In genomic region chr11:84437129-84438123, GRCh38 we compare ENCODE assay signal across 8 cellular contexts.
DNase-seq lines count a peak whose midpoint lies in the region; ATAC-seq and TF ChIP-seq lines count a peak whose summit lies in the region.

No MANE protein-coding gene starts in this region.

- H3K4me2 ChIP-seq in GM23338, result peak overlapping the region; percentile 81

- H3K27me3 ChIP-seq in GM23338 (ENCODE audit: insufficient read depth), result no peaks in the 10 kb centered on the region
- no peaks in the 10 kb centered on the region for H3K27me3 ChIP-seq in dorsolateral prefrontal cortex

- H3K4me3 Mint-ChIP-seq in GM23338, result peak overlapping the region; percentile 77

- H3K79me2 ChIP-seq in GM23338 (replicated peaks; ENCODE audit: insufficient read depth), result no peaks in the 10 kb centered on the region

- H3K27ac Mint-ChIP-seq in GM23338, result no peak overlapping the region

- H3K9me3 Mint-ChIP-seq in GM23338, result peaks cover 3% of the 10 kb centered on the region; the same call in 2 of the 3 replicates

- no peaks in the 10 kb centered on the region for H4K20me1 ChIP-seq in GM23338 (replicated peaks; ENCODE audit: insufficient read depth)

- no peaks in the 10 kb centered on the region for H3K36me3 ChIP-seq in GM23338 (ENCODE audit: insufficient read depth)

- peak overlapping the region; percentile 93 for H2AFZ ChIP-seq in GM23338

- intact Hi-C loops in dorsolateral prefrontal cortex (cut with DNase I), result no loop called here

- H3K27me3 Mint-ChIP-seq in GM23338 (ENCODE audit: insufficient read depth, low read depth, poor library complexity), result peaks cover 8% of the 10 kb centered on the region

- peaks cover 25% of the 10 kb centered on the region for H3K4me1 ChIP-seq in GM23338 (ENCODE audit: insufficient read depth)

- TF ChIP-seq CTCF in GM13977 (IDR thresholded peaks at IDR 0.05; ENCODE audit: extremely low read depth, insufficient read depth, missing control alignments), result no peak
- no peak for TF ChIP-seq CTCF in GM23338 (conservative IDR thresholded peaks at IDR 0.05; ENCODE audit: low read depth in 2 of 2)
- TF ChIP-seq CTCF in dorsolateral prefrontal cortex (IDR thresholded peaks at IDR 0.05 in 54 of 56, conservative IDR thresholded peaks at IDR 0.05 in 2 of 56; ENCODE audit: low read depth in 1 of 56, partially characterized antibody in 56 of 56), result no peak

- peak overlapping the region; percentile 83 for H3K27ac ChIP-seq in GM23338 (ENCODE audit: low read depth)
- peak overlapping the region in 34 of 59 donors; percentile 1 to 78 (median 48) for H3K27ac ChIP-seq in dorsolateral prefrontal cortex

- H3K4me1 Mint-ChIP-seq in GM23338, result peaks cover 29% of the 10 kb centered on the region

- DNase-seq in GM13977 (ENCODE audit: low spot score) (peak; percentile 11), GM23338 (ENCODE audit: low spot score) (peak; percentile 95), NCI-H146 (lab: John Stamatoyannopoulos, UW) (peak; percentile 84), dorsolateral prefrontal cortex (peak; percentile 30 to 69 (median 62)), nucleus accumbens (lab: John Stamatoyannopoulos, UW) (peak in 37 of 56 donors; percentile 1 to 65 (median 19)), GOT3 (lab: John Stamatoyannopoulos, UW) (no peak), NCI-H2029 (lab: John Stamatoyannopoulos, UW) (no peak)
- DNase-seq in stimulated activated CD4-positive, alpha-beta T cell treated with anti-CD3 and anti-CD28 coated beads, Interleukin-4, amount 100 ng/mL, for 1 hour, result no peak

- H3K4me3 ChIP-seq in GM23338 (peak overlapping the region; percentile 51), dorsolateral prefrontal cortex (peak overlapping the region; percentile 27 to 69 (median 53))

- no peaks in the 10 kb centered on the region for H3K36me3 Mint-ChIP-seq in GM23338 (ENCODE audit: low read depth)

- H3F3A ChIP-seq in GM23338 (replicated peaks; ENCODE audit: low read depth), result no peaks in the 10 kb centered on the region

- in situ Hi-C loops in GM13977 (cut with MboI; ENCODE audit: low pct_unique_long_range_greater_than_20kb, low sequenced_read_pairs, unreplicated experiment), result no loop called here

- peak; percentile 94 for ATAC-seq in GM23338

- no peaks in the 10 kb centered on the region for H3K9me2 ChIP-seq in GM23338 (ENCODE audit: insufficient read depth)

TF ChIP-seq in GM23338, 12 proteins besides CTCF, POLR2A, EP300 and RAD21:
- TF ChIP-seq, protein P1, sequence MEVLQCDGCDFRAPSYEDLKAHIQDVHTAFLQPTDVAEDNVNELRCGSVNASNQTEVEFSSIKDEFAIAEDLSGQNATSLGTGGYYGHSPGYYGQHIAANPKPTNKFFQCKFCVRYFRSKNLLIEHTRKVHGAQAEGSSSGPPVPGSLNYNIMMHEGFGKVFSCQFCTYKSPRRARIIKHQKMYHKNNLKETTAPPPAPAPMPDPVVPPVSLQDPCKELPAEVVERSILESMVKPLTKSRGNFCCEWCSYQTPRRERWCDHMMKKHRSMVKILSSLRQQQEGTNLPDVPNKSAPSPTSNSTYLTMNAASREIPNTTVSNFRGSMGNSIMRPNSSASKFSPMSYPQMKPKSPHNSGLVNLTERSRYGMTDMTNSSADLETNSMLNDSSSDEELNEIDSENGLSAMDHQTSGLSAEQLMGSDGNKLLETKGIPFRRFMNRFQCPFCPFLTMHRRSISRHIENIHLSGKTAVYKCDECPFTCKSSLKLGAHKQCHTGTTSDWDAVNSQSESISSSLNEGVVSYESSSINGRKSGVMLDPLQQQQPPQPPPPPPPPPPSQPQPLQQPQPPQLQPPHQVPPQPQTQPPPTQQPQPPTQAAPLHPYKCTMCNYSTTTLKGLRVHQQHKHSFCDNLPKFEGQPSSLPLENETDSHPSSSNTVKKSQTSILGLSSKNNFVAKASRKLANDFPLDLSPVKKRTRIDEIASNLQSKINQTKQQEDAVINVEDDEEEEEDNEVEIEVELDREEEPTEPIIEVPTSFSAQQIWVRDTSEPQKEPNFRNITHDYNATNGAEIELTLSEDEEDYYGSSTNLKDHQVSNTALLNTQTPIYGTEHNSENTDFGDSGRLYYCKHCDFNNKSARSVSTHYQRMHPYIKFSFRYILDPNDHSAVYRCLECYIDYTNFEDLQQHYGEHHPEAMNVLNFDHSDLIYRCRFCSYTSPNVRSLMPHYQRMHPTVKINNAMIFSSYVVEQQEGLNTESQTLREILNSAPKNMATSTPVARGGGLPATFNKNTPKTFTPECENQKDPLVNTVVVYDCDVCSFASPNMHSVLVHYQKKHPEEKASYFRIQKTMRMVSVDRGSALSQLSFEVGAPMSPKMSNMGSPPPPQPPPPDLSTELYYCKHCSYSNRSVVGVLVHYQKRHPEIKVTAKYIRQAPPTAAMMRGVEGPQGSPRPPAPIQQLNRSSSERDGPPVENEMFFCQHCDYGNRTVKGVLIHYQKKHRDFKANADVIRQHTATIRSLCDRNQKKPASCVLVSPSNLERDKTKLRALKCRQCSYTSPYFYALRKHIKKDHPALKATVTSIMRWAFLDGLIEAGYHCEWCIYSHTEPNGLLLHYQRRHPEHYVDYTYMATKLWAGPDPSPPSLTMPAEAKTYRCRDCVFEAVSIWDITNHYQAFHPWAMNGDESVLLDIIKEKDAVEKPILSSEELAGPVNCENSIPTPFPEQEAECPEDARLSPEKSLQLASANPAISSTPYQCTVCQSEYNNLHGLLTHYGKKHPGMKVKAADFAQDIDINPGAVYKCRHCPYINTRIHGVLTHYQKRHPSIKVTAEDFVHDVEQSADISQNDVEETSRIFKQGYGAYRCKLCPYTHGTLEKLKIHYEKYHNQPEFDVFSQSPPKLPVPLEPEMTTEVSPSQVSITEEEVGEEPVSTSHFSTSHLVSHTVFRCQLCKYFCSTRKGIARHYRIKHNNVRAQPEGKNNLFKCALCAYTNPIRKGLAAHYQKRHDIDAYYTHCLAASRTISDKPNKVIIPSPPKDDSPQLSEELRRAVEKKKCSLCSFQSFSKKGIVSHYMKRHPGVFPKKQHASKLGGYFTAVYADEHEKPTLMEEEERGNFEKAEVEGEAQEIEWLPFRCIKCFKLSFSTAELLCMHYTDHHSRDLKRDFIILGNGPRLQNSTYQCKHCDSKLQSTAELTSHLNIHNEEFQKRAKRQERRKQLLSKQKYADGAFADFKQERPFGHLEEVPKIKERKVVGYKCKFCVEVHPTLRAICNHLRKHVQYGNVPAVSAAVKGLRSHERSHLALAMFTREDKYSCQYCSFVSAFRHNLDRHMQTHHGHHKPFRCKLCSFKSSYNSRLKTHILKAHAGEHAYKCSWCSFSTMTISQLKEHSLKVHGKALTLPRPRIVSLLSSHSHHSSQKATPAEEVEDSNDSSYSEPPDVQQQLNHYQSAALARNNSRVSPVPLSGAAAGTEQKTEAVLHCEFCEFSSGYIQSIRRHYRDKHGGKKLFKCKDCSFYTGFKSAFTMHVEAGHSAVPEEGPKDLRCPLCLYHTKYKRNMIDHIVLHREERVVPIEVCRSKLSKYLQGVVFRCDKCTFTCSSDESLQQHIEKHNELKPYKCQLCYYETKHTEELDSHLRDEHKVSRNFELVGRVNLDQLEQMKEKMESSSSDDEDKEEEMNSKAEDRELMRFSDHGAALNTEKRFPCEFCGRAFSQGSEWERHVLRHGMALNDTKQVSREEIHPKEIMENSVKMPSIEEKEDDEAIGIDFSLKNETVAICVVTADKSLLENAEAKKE (CRISPR knock-in tag; IDR thresholded peaks at IDR 0.05), result 0 out of 2 replicates have a peak, but pooled peaks have one; percentile 47
- no peak for TF ChIP-seq ETS1 (IDR thresholded peaks at IDR 0.05)

Comparison
In these comparisons a context has a peak if more than half of its experiments do, and no peak if none do; other contexts are left out.
1. DNase-seq: peak in GM13977 (single experiment), GM23338 (single experiment), NCI-H146 (single experiment), dorsolateral prefrontal cortex (10 of 10) and nucleus accumbens (37 of 56); none in GOT3 (single experiment), stimulated activated CD4-positive, alpha-beta T cell treated with anti-CD3 and anti-CD28 coated beads, Interleukin-4, amount 100 ng/mL, for 1 hour (single experiment) and NCI-H2029 (single experiment).